ENCODE assay signal across 20 cellular contexts in the genomic region with DNA sequence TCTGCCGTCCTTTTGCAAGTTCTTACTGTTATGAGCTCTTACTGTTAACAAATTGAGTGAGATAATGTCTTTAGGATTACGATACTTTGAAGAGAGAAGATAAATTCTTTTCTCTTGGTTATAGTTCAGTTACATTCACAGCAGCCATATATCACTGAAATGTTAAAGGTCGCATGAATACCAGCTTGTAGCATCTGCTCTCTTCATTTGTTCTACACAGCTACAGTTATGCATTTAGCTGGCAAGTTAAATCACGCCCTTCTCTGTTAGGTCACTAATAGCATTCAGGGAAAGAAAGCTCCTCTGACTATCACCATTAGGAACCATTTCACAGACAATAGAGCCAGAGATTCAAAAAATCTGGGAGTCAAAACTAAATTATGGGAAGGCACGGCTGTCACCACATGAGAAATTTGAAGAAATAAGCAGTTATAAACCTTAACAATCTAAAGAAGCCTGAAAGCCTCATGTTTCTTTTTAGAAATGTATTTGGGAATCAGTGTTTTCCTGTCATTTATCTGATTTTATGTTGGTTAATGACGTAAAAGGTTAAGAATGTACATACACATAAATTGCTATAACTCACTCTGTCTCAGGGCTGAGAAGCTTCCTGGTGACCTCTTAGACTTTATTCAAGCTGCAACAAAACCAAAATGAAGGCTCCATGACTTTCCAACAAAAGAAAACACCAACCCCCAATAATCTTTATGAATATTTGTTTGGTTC.
DNase-seq lines count a peak whose midpoint lies in the region; ATAC-seq, FAIRE-seq and TF ChIP-seq lines count a peak whose summit lies in the region.
"Had no signal": no experiment of that assay in that cellular context is flagged by ENCODE, and none has a peak within 500 bp of the region (broad histone marks: within the 10 kb centered on the region; RNA-seq: fewer than 3 reads in every experiment).

No MANE protein-coding gene starts in this region.

- no peak for TF ChIP-seq CTCF in keratinocyte (optimal IDR thresholded peaks at IDR 0.05 in 1 of 3, IDR thresholded peaks at IDR 0.05 in 1 of 3, conservative IDR thresholded peaks at IDR 0.05 in 1 of 3; ENCODE audit: extremely low read depth in 1 of 3, insufficient read depth in 2 of 3, low read length in 3 of 3)
- TF ChIP-seq CTCF in chondrocyte (IDR thresholded peaks at IDR 0.05), result no peak

- no peak overlapping the region for H3K4me3 Mint-ChIP-seq in chondrocyte (ENCODE audit: unreplicated experiment)
- no peak overlapping the region for H3K4me3 Mint-ChIP-seq in activated naive CD8-positive, alpha-beta T cell treated with anti-CD3 and anti-CD28 coated beads for 36 hours
- H3K4me3 Mint-ChIP-seq: activated CD4-positive, alpha-beta T cell treated with anti-CD3 and anti-CD28 coated beads, Interleukin-2, amount 10 ng/mL, durations not matched to agents 7 days and 5 days; activated naive CD8-positive, alpha-beta T cell; central memory CD8-positive, alpha-beta T cell; immature natural killer cell; stimulated activated memory B cell treated with anti-CD40 and anti-IgM and Interleukin-4, amounts not matched to agents 10 μg/mL and 1 μg/mL and 100 μg/mL, for 72 hours had no signal

- H3K9ac ChIP-seq in keratinocyte (ENCODE audit: control insufficient read depth, extremely low read depth, insufficient read depth, low read length), result no peak overlapping the region

- peak; percentile 26 for FAIRE-seq in keratinocyte (lab: Jason Lieb, UNC)

- no peaks in the 10 kb centered on the region for H3K9me3 ChIP-seq in keratinocyte (ENCODE audit: control insufficient read depth, low read depth, low read length)
- H3K9me3 ChIP-seq: upper lobe of right lung had no signal

- peak; percentile 32 for DNase-seq in Daoy (ENCODE audit: low read depth)
- peak; percentile 28 for DNase-seq in NCI-H1436 (lab: John Stamatoyannopoulos, UW)
- DNase-seq in SHP77 (lab: John Stamatoyannopoulos, UW), result peak; percentile 59 to 80
- DNase-seq in keratinocyte (ENCODE audit: low read depth, low spot score), result no peak
- DNase-seq in chondrocyte (ENCODE audit: low spot score), result no peak
- DNase-seq in activated gamma-delta T cell treated with Interleukin-2 at 50 U/mL for 16 hours, result no peak
- DNase-seq in activated naive CD8-positive, alpha-beta T cell treated with anti-CD3 and anti-CD28 coated beads for 36 hours, result no peak
- DNase-seq: activated CD4-positive, alpha-beta T cell treated with anti-CD3 and anti-CD28 coated beads, Interleukin-2, amount 10 ng/mL, durations not matched to agents 7 days and 5 days; DMS53; H7; immature natural killer cell; NCI-H1694 treated with DMSO at 0.1 percent for 48 hours; NK-92 treated with Interleukin-12 subunit alpha and Interleukin-12 subunit beta, amount 100 ng/mL, for 24 hours; SIG-M5; T1000; upper lobe of right lung had no signal

- no peaks in the 10 kb centered on the region for H3K36me3 ChIP-seq in keratinocyte (ENCODE audit: control insufficient read depth in 2 of 2, extremely low read depth in 1 of 2, insufficient read depth in 2 of 2, low read length in 2 of 2)
- H3K36me3 ChIP-seq: upper lobe of right lung had no signal

- no peak overlapping the region for H3K27ac Mint-ChIP-seq in chondrocyte (ENCODE audit: unreplicated experiment)
- H3K27ac Mint-ChIP-seq in activated naive CD8-positive, alpha-beta T cell treated with anti-CD3 and anti-CD28 coated beads for 36 hours, result no peak overlapping the region
- H3K27ac Mint-ChIP-seq: activated CD4-positive, alpha-beta T cell treated with anti-CD3 and anti-CD28 coated beads, Interleukin-2, amount 10 ng/mL, durations not matched to agents 7 days and 5 days; activated naive CD8-positive, alpha-beta T cell; immature natural killer cell; stimulated activated memory B cell treated with anti-CD40 and anti-IgM and Interleukin-4, amounts not matched to agents 10 μg/mL and 1 μg/mL and 100 μg/mL, for 72 hours had no signal

- dilution Hi-C loops in keratinocyte (cut with MboI; ENCODE audit: extremely low pct_ligation_motif_present, low sequenced_read_pairs), result no loop called here

- no peaks in the 10 kb centered on the region for H3K27me3 Mint-ChIP-seq in chondrocyte (ENCODE audit: low read depth)
- H3K27me3 Mint-ChIP-seq in activated naive CD8-positive, alpha-beta T cell treated with anti-CD3 and anti-CD28 coated beads for 36 hours, result no peaks in the 10 kb centered on the region
- H3K27me3 Mint-ChIP-seq: activated naive CD8-positive, alpha-beta T cell; central memory CD8-positive, alpha-beta T cell; stimulated activated memory B cell treated with anti-CD40 and anti-IgM and Interleukin-4, amounts not matched to agents 10 μg/mL and 1 μg/mL and 100 μg/mL, for 72 hours had no signal

- no peak overlapping the region for H3K4me2 ChIP-seq in keratinocyte (ENCODE audit: control insufficient read depth, extremely low read depth, insufficient read depth, low read depth, low read length)

- H3K9me3 Mint-ChIP-seq in chondrocyte (ENCODE audit: low read depth), result no peaks in the 10 kb centered on the region
- H3K9me3 Mint-ChIP-seq in activated naive CD8-positive, alpha-beta T cell treated with anti-CD3 and anti-CD28 coated beads for 36 hours, result no peaks in the 10 kb centered on the region
- H3K9me3 Mint-ChIP-seq: central memory CD8-positive, alpha-beta T cell; stimulated activated memory B cell treated with anti-CD40 and anti-IgM and Interleukin-4, amounts not matched to agents 10 μg/mL and 1 μg/mL and 100 μg/mL, for 72 hours had no signal

- H3K9me1 ChIP-seq in keratinocyte (ENCODE audit: control insufficient read depth, extremely low read depth, insufficient read depth, low read length), result no peaks in the 10 kb centered on the region

- H3K27ac ChIP-seq in keratinocyte (ENCODE audit: control insufficient read depth, insufficient read depth, low read length), result no peak overlapping the region
- H3K27ac ChIP-seq: upper lobe of right lung had no signal

- H2AFZ ChIP-seq in keratinocyte (ENCODE audit: control insufficient read depth, low read length), result no peak overlapping the region

- H3K36me3 Mint-ChIP-seq in chondrocyte (ENCODE audit: low read depth), result no peaks in the 10 kb centered on the region
- no peaks in the 10 kb centered on the region for H3K36me3 Mint-ChIP-seq in activated naive CD8-positive, alpha-beta T cell treated with anti-CD3 and anti-CD28 coated beads for 36 hours
- H3K36me3 Mint-ChIP-seq: activated naive CD8-positive, alpha-beta T cell; immature natural killer cell; stimulated activated memory B cell treated with anti-CD40 and anti-IgM and Interleukin-4, amounts not matched to agents 10 μg/mL and 1 μg/mL and 100 μg/mL, for 72 hours had no signal

- no peaks in the 10 kb centered on the region for H3K79me2 ChIP-seq in keratinocyte (ENCODE audit: control insufficient read depth, insufficient read depth, low read length)

- no peaks in the 10 kb centered on the region for H3K4me1 ChIP-seq in keratinocyte (ENCODE audit: control insufficient read depth, extremely low read depth, insufficient read depth, low read length)
- H3K4me1 ChIP-seq: upper lobe of right lung had no signal

- no peak overlapping the region for H3K4me3 ChIP-seq in keratinocyte (ENCODE audit: control insufficient read depth in 2 of 3, extremely low read depth in 1 of 3, insufficient read depth in 2 of 3, low read depth in 1 of 3, low read length in 3 of 3)
- H3K4me3 ChIP-seq: upper lobe of right lung had no signal

- no peak for ATAC-seq in GM21529 (IDR thresholded peaks at IDR 0.05; ENCODE audit: unreplicated experiment)
- ATAC-seq: stimulated activated memory B cell treated with anti-CD40 and anti-IgM and Interleukin-4, amounts not matched to agents 10 μg/mL and 1 μg/mL and 100 μg/mL, for 72 hours; upper lobe of right lung had no signal

- no peaks in the 10 kb centered on the region for H4K20me1 ChIP-seq in keratinocyte (ENCODE audit: control insufficient read depth, extremely low read depth, insufficient read depth, low read length)

- H3K27me3 ChIP-seq in keratinocyte (ENCODE audit: control insufficient read depth, extremely low read depth, insufficient read depth, low read length), result no peaks in the 10 kb centered on the region
- H3K27me3 ChIP-seq: upper lobe of right lung had no signal

- H3K4me1 Mint-ChIP-seq in chondrocyte (ENCODE audit: low read depth), result no peaks in the 10 kb centered on the region
- no peaks in the 10 kb centered on the region for H3K4me1 Mint-ChIP-seq in activated naive CD8-positive, alpha-beta T cell treated with anti-CD3 and anti-CD28 coated beads for 36 hours
- H3K4me1 Mint-ChIP-seq: central memory CD8-positive, alpha-beta T cell; immature natural killer cell; stimulated activated memory B cell treated with anti-CD40 and anti-IgM and Interleukin-4, amounts not matched to agents 10 μg/mL and 1 μg/mL and 100 μg/mL, for 72 hours had no signal

Comparison
In these comparisons a context has a peak if more than half of its experiments do, and no peak if none do; other contexts are left out.
1. DNase-seq: peak in Daoy (single experiment), NCI-H1436 (single experiment) and SHP77 (2 of 2); none in keratinocyte (single experiment), chondrocyte (single experiment), activated gamma-delta T cell treated with Interleukin-2 at 50 U/mL for 16 hours (single experiment) and activated naive CD8-positive, alpha-beta T cell treated with anti-CD3 and anti-CD28 coated beads for 36 hours (single experiment).